ENCODE assay signal across 10 cellular contexts in the genomic region with DNA sequence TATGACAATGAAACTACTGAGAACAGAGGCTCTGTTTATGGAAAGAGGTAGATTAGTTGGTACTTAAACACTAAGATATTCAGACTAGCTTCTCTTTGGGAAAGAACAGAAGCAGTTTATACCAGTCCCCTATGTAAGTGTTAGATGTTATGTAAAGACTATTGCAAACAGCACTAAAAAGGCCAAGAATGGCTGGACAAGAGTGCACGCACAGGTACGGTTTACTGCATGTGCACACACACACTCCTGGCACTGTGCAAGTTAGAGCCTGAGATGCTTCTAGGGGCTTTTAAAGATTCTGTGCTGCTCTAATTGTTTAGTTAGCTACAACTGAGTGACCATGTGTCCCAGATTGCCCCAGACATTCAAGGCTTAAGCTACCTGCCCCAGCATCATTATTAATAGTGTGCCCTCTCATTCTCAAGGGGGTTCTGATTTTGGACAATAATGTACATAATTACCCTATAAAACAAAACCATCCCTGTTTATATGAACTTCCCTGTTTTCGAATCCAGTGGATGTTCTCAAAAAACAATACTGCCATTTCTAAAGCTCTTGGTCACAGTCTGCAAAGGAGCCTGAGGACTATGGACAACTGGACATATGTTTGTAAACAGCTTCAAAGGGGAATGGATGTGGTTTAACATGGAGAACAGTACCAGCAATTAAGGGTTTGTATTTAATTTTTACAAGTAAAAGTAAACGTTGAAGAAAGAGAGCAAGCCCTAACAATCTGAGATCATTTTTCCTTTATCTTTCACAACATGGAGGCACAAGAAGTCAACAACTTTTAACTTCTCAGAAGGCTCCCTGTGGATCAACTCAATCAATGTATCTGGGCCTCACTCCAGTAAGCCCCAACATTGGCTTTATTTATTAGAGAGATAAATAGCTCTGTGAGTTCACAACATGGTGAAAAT. TPM values are rescaled to one million over a fixed set of nuclear protein-coding genes. Genes with fewer than 3 reads are reported as not detected.
DNase-seq lines count a peak whose midpoint lies in the region; ATAC-seq, FAIRE-seq and TF ChIP-seq lines count a peak whose summit lies in the region.
"Had no signal": no experiment of that assay in that cellular context is flagged by ENCODE, and none has a peak within 500 bp of the region (broad histone marks: within the 10 kb centered on the region; RNA-seq: fewer than 3 reads in every experiment).

No MANE protein-coding gene starts in this region.

- DNase-seq in SK-N-SH (no peak), keratinocyte (ENCODE audit: low read depth, low spot score) (no peak), RKO (ENCODE audit: low spot score) (no peak), NCI-H1694 treated with DMSO at 0.1 percent for 48 hours (lab: John Stamatoyannopoulos, UW) (no peak)
- no peak for DNase-seq in stimulated activated CD8-positive, alpha-beta memory T cell treated with anti-CD3 and anti-CD28 coated beads, Interleukin-4, amount 100 ng/mL, for 48 hours
- DNase-seq: NCI-H1930, small intestine had no signal

- 78% methylated on average over 4 of the region's 4 CpGs for WGBS in SK-N-SH (ENCODE audit: low lambda C conversion rate)

- peaks cover 45% of the 10 kb centered on the region for H3K4me1 Mint-ChIP-seq in activated T-helper 17 cell treated with anti-CD3 and anti-CD28 coated beads, Interleukin-2, amount 50 U/mL, for 72 hours

- H3K36me3 ChIP-seq in SK-N-SH (replicated peaks in 1 of 2; ENCODE audit: control insufficient read depth in 1 of 2, insufficient read depth in 2 of 2, low read length in 1 of 2), result no peaks in the 10 kb centered on the region
- no peaks in the 10 kb centered on the region for H3K36me3 ChIP-seq in keratinocyte (ENCODE audit: control insufficient read depth in 2 of 2, extremely low read depth in 1 of 2, insufficient read depth in 2 of 2, low read length in 2 of 2)
- H3K36me3 ChIP-seq in subcutaneous abdominal adipose tissue (ENCODE audit: control insufficient read depth in 5 of 5, insufficient read depth in 5 of 5, low read length in 5 of 5), result no peaks in the 10 kb centered on the region

- no peak for TF ChIP-seq RAD21 in SK-N-SH (IDR thresholded peaks at IDR 0.05; ENCODE audit: low read length)

- no peak for ATAC-seq in SK-N-SH treated with all-trans-retinoic acid at 6 μM for 48 hours
- ATAC-seq in activated T-helper 17 cell treated with anti-CD3 and anti-CD28 coated beads, Interleukin-2, amount 50 U/mL, for 72 hours (replicated peaks), result no peak

- H3K27me3 Mint-ChIP-seq in activated T-helper 17 cell treated with anti-CD3 and anti-CD28 coated beads, Interleukin-2, amount 50 U/mL, for 72 hours, result no peaks in the 10 kb centered on the region

- dilution Hi-C loops in keratinocyte (cut with MboI; ENCODE audit: extremely low pct_ligation_motif_present, low sequenced_read_pairs), result no loop called here

- H3F3A ChIP-seq in SK-N-SH (replicated peaks; ENCODE audit: insufficient read depth), result peaks cover 7% of the 10 kb centered on the region

- H3K79me2 ChIP-seq in SK-N-SH (ENCODE audit: insufficient read depth) (peaks cover 60% of the 10 kb centered on the region), keratinocyte (ENCODE audit: control insufficient read depth, insufficient read depth, low read length) (peaks cover 45% of the 10 kb centered on the region)

- no peak for TF ChIP-seq CTCF in SK-N-SH (IDR thresholded peaks at IDR 0.05)
- TF ChIP-seq CTCF in keratinocyte (optimal IDR thresholded peaks at IDR 0.05 in 1 of 3, IDR thresholded peaks at IDR 0.05 in 1 of 3, conservative IDR thresholded peaks at IDR 0.05 in 1 of 3; ENCODE audit: extremely low read depth in 1 of 3, insufficient read depth in 2 of 3, low read length in 3 of 3), result no peak

- POLR2A ChIA-PET in SK-N-SH (lab: Yijun Ruan, JAX), result no interaction called here

- H3K4me1 ChIP-seq in SK-N-SH (ENCODE audit: control insufficient read depth in 1 of 2, insufficient read depth in 2 of 2, low read depth in 1 of 2, low read length in 1 of 2), result peaks cover 27 to 31% of the 10 kb centered on the region in 2 experiments; a peak in 3 of 4 replicates
- H3K4me1 ChIP-seq in keratinocyte (ENCODE audit: control insufficient read depth, extremely low read depth, insufficient read depth, low read length), result peaks cover 19% of the 10 kb centered on the region
- peaks cover 9 to 77% (median 61%) of the 10 kb centered on the region in 5 donors for H3K4me1 ChIP-seq in subcutaneous abdominal adipose tissue (ENCODE audit: control insufficient read depth in 5 of 5, insufficient read depth in 5 of 5, low read length in 5 of 5)

- H3K4me3 Mint-ChIP-seq in activated T-helper 17 cell treated with anti-CD3 and anti-CD28 coated beads, Interleukin-2, amount 50 U/mL, for 72 hours, result peak overlapping the region; percentile 89

- peak overlapping the region; percentile 93 for H3K27ac Mint-ChIP-seq in activated T-helper 17 cell treated with anti-CD3 and anti-CD28 coated beads, Interleukin-2, amount 50 U/mL, for 72 hours

- H3K9me3 ChIP-seq in SK-N-SH (no peaks in the 10 kb centered on the region), keratinocyte (ENCODE audit: control insufficient read depth, low read depth, low read length) (no peaks in the 10 kb centered on the region), subcutaneous abdominal adipose tissue (ENCODE audit: control insufficient read depth in 5 of 5, low read length in 5 of 5) (no peaks in the 10 kb centered on the region)

- peaks cover 4% of the 10 kb centered on the region for H3K9me1 ChIP-seq in keratinocyte (ENCODE audit: control insufficient read depth, extremely low read depth, insufficient read depth, low read length)

- no peak for FAIRE-seq in keratinocyte (lab: Jason Lieb, UNC)

- H3K4me2 ChIP-seq in SK-N-SH, result peak overlapping the region; percentile 97
- H3K4me2 ChIP-seq in keratinocyte (ENCODE audit: control insufficient read depth, extremely low read depth, insufficient read depth, low read depth, low read length), result peak overlapping the region; percentile 95

- H3K4me3 ChIP-seq in SK-N-SH (ENCODE audit: low read depth in 2 of 2, low read length in 1 of 2), result peak overlapping the region; percentile 63 to 97; a peak in 3 of 4 replicates
- peak overlapping the region; percentile 71 to 90 (median 89) for H3K4me3 ChIP-seq in keratinocyte (ENCODE audit: control insufficient read depth in 2 of 3, extremely low read depth in 1 of 3, insufficient read depth in 2 of 3, low read depth in 1 of 3, low read length in 3 of 3)
- peak overlapping the region; percentile 65 to 99 (median 95) for H3K4me3 ChIP-seq in subcutaneous abdominal adipose tissue (ENCODE audit: low read depth in 1 of 5, low read length in 5 of 5)

- H3K27ac ChIP-seq in SK-N-SH (ENCODE audit: low read depth in 2 of 2, low read length in 1 of 2) (peak overlapping the region; percentile 61 to 78; a peak in 3 of 4 replicates), keratinocyte (ENCODE audit: control insufficient read depth, insufficient read depth, low read length) (peak overlapping the region; percentile 15), subcutaneous abdominal adipose tissue (ENCODE audit: low read depth, low read length) (peak overlapping the region; percentile 92)

- no peaks in the 10 kb centered on the region for H3K9me2 ChIP-seq in SK-N-SH

- H3K9ac ChIP-seq in SK-N-SH (peak overlapping the region; percentile 85; the same call in 1 of the 2 replicates), keratinocyte (ENCODE audit: control insufficient read depth, extremely low read depth, insufficient read depth, low read length) (peak overlapping the region; percentile 86), subcutaneous abdominal adipose tissue (ENCODE audit: low read length in 5 of 5) (peak overlapping the region; percentile 56 to 90 (median 84))

- H3K27me3 ChIP-seq in SK-N-SH (ENCODE audit: insufficient read depth) (no peaks in the 10 kb centered on the region; the same call in 1 of the 2 replicates), keratinocyte (ENCODE audit: control insufficient read depth, extremely low read depth, insufficient read depth, low read length) (peaks cover 26% of the 10 kb centered on the region), subcutaneous abdominal adipose tissue (ENCODE audit: control insufficient read depth in 5 of 5, insufficient read depth in 4 of 5, low read length in 5 of 5) (no peaks in the 10 kb centered on the region)

- peaks cover 32% of the 10 kb centered on the region for H3K36me3 Mint-ChIP-seq in activated T-helper 17 cell treated with anti-CD3 and anti-CD28 coated beads, Interleukin-2, amount 50 U/mL, for 72 hours (ENCODE audit: low read depth)

- H3K9me3 Mint-ChIP-seq in activated T-helper 17 cell treated with anti-CD3 and anti-CD28 coated beads, Interleukin-2, amount 50 U/mL, for 72 hours, result no peaks in the 10 kb centered on the region

- no peak overlapping the region for H2AFZ ChIP-seq in SK-N-SH (ENCODE audit: low read depth)
- no peak overlapping the region for H2AFZ ChIP-seq in keratinocyte (ENCODE audit: control insufficient read depth, low read length)

- H4K20me1 ChIP-seq in SK-N-SH (ENCODE audit: insufficient read depth), result peaks cover 3% of the 10 kb centered on the region
- no peaks in the 10 kb centered on the region for H4K20me1 ChIP-seq in keratinocyte (ENCODE audit: control insufficient read depth, extremely low read depth, insufficient read depth, low read length)

- TF ChIP-seq EP300 in SK-N-SH (IDR thresholded peaks at IDR 0.05; ENCODE audit: borderline replicate concordance in 1 of 2, low read depth in 1 of 2, low read length in 1 of 2), result no peak

- CTCF ChIA-PET in SK-N-SH (lab: Yijun Ruan, JAX), result interaction anchor here (0.9 to 3.1 kb wide), 6 partner anchors 14 to 103 kb away, joined by 3 to 13 read pairs (median 4); no protein-coding TSS in a partner anchor

TF ChIP-seq in SK-N-SH, 30 proteins besides CTCF, POLR2A, EP300 and RAD21 (continues in another document):
- TF ChIP-seq FOXM1 (IDR thresholded peaks at IDR 0.05; ENCODE audit: low read depth) (no peak), TEAD4 (IDR thresholded peaks at IDR 0.05; ENCODE audit: borderline replicate concordance, insufficient read depth) (no peak)

TF ChIP-seq in SK-N-SH treated with all-trans-retinoic acid at 6 μM for 48 hours, 23 proteins besides CTCF, POLR2A, EP300 and RAD21 (continues in another document):
- TF ChIP-seq TCF4 (CRISPR knock-in tag; IDR thresholded peaks at IDR 0.05; ENCODE audit: borderline replicate concordance), result no peak
- TF ChIP-seq ESRRG (CRISPR knock-in tag; IDR thresholded peaks at IDR 0.05), result no peak
- no peak for TF ChIP-seq RARB (CRISPR knock-in tag; IDR thresholded peaks at IDR 0.05)

RNA-seq across cellular contexts. Expression of gene SETD7, which starts 2.0 kb away (rescaled TPM):
- polyA plus RNA-seq in SK-N-SH (2012; rRNA removed) (5.0 and 6.8 TPM in 2 replicates), keratinocyte (14.2 to 18.8 TPM (median 15.8 TPM) in 3 replicates)
- 8.3 and 9.2 TPM in 2 replicates for polyA plus RNA-seq in SK-N-SH (2012; cell fraction: cytosol; rRNA removed)
- 2.7 and 5.2 TPM in 2 replicates for polyA plus RNA-seq in SK-N-SH (2012; cell fraction: nucleus; rRNA removed)
- total RNA-seq in activated T-helper 17 cell treated with anti-CD3 and anti-CD28 coated beads, Interleukin-2, amount 50 U/mL, for 72 hours, result 10 to 100 TPM; 18.0 to 22.7 TPM
- 18.6 TPM for polyA plus RNA-seq in keratinocyte (2011; ENCODE audit: low read depth)
- polyA plus RNA-seq in keratinocyte (2011; cell fraction: cytosol; rRNA removed), result 18.3 and 27.8 TPM in 2 replicates
- 18.4 and 20.6 TPM in 2 replicates for polyA plus RNA-seq in keratinocyte (2011; cell fraction: nucleus; rRNA removed)
- 24.4 TPM in 2 replicates for polyA plus RNA-seq in keratinocyte (2012; ENCODE audit: low replicate concordance)
- polyA minus RNA-seq in keratinocyte, result 30.1 to 35.8 TPM (median 35.1 TPM) in 3 replicates
- polyA minus RNA-seq in keratinocyte (2011; cell fraction: cytosol; rRNA and poly(A)+ RNA removed), result 25.7 TPM
- 17.6 and 35.6 TPM in 2 replicates for polyA minus RNA-seq in keratinocyte (2011; cell fraction: nucleus; rRNA and poly(A)+ RNA removed)

Comparison
In these comparisons a context has a peak if more than half of its experiments do, and no peak if none do; other contexts are left out.
1. H3K27ac ChIP-seq: peak in every context shown above with its lines; median percentile 92 in subcutaneous abdominal adipose tissue; 70 in SK-N-SH; 15 in keratinocyte.